ENCODE assay signal across 10 cellular contexts in the genomic region with DNA sequence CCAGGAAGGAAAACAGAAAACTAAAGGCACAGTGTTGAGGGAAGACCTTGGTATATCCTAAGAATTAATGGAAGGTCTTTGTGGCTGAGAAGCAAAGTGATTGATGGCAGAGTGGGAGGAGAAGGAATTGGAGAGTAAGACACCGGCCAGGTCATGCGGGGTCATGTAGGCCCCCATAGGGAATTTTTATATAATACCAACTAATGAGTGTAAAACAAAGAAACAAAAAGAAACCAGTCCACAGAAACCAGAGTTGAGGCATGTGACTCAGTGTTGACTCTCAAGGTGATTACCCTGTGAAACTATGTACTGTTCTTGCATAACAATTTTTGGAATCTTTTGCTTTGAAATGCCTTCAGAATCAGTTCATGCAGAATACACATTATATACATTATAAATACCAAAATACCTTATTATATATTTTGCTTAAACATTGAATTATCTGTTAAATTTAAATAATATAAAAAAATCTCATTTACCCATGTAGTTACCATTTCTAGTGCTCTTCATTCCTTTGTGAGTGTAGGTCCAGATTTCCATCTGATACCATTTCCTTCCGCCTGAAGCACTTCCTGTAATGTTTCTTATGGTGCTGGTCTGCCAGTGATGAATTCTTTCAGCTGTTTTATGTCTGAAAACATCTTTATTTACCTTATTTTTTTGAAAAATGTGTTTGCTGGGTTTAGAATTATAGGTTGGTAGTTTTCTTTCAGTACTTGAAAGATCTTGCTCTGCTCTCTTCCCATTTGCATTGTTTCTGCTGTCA. TPM values are rescaled to one million over a fixed set of nuclear protein-coding genes. Genes with fewer than 3 reads are reported as not detected.
DNase-seq lines count a peak whose midpoint lies in the region; ATAC-seq and TF ChIP-seq lines count a peak whose summit lies in the region.
"Had no signal": no experiment of that assay in that cellular context is flagged by ENCODE, and none has a peak within 500 bp of the region (broad histone marks: within the 10 kb centered on the region; RNA-seq: fewer than 3 reads in every experiment).

No MANE protein-coding gene starts in this region.

- no peak for ATAC-seq in GM21526 (IDR thresholded peaks at IDR 0.05; ENCODE audit: low FRiP score, unreplicated experiment)
- ATAC-seq in GM18873 (IDR thresholded peaks at IDR 0.05; ENCODE audit: low FRiP score, unreplicated experiment): no peak
- ATAC-seq: gastroesophageal sphincter had no signal

- intact Hi-C loops in mammary epithelial cell (cut with micrococcal nuclease): no loop called here

- H3K36me3 ChIP-seq in mammary epithelial cell (ENCODE audit: insufficient read depth, low read length): peaks cover 23% of the 10 kb centered on the region
- H3K36me3 ChIP-seq in osteoblast (ENCODE audit: insufficient read depth, low read length): peaks cover 23% of the 10 kb centered on the region

- H3K4me2 ChIP-seq in mammary epithelial cell (ENCODE audit: insufficient read depth, low read depth, low read length): peak overlapping the region; percentile 53
- peak overlapping the region; percentile 61 for H3K4me2 ChIP-seq in osteoblast (ENCODE audit: insufficient read depth, low read length)

- H3K9me3 ChIP-seq in mammary epithelial cell (replicated peaks; ENCODE audit: insufficient read depth, low read length) (peaks cover 4% of the 10 kb centered on the region), osteoblast (ENCODE audit: low read depth, low read length) (no peaks in the 10 kb centered on the region)

- CTCF ChIA-PET in mammary epithelial cell (lab: Charles Lee; ENCODE audit: low non-redundant PET): no interaction called here

- WGBS in mammary epithelial cell (ENCODE audit: low coverage, missing lambda C conversion rate): 13% methylated on average over 3 of the region's 3 CpGs

- DNase-seq in EH (ENCODE audit: low read depth) (peak; percentile 88), NCI-H226 (peak; percentile 88), mammary epithelial cell (peak; percentile 92), osteoblast (ENCODE audit: insufficient read length, low spot score, missing footprints) (peak; percentile 68), hippocampal formation (lab: John Stamatoyannopoulos, UW) (no peak)
- DNase-seq: activated effector memory CD4-positive, alpha-beta T cell treated with Interleukin-2 at 50 U/mL for 16 hours; NCI-H187 had no signal

- H3K27me3 ChIP-seq in mammary epithelial cell (ENCODE audit: insufficient read depth, low read length) (no peaks in the 10 kb centered on the region), osteoblast (ENCODE audit: insufficient read depth, low read length) (no peaks in the 10 kb centered on the region)
- H3K27me3 ChIP-seq: gastroesophageal sphincter had no signal

- no TSS peak for BruUV-seq in mammary epithelial cell (replicated peaks; lab: Mats Ljungman, UMichigan)

- H4K20me1 ChIP-seq in mammary epithelial cell (ENCODE audit: insufficient read depth, low read length) (no peaks in the 10 kb centered on the region), osteoblast (ENCODE audit: insufficient read depth, low read length) (no peaks in the 10 kb centered on the region)

- H3K9ac ChIP-seq in mammary epithelial cell (ENCODE audit: insufficient read depth, low read length): peak overlapping the region; percentile 53

- peak overlapping the region; percentile 98 for H3K27ac ChIP-seq in mammary epithelial cell (ENCODE audit: insufficient read depth, low read depth, low read length)
- H3K27ac ChIP-seq in osteoblast (ENCODE audit: low read depth, low read length): peak overlapping the region; percentile 77
- H3K27ac ChIP-seq: gastroesophageal sphincter had no signal

- H3K4me1 ChIP-seq in mammary epithelial cell (ENCODE audit: insufficient read depth, low read length) (peaks cover 62% of the 10 kb centered on the region), osteoblast (ENCODE audit: insufficient read depth, low read length) (peaks cover 35% of the 10 kb centered on the region)

- TF ChIP-seq CTCF in mammary epithelial cell (conservative IDR thresholded peaks at IDR 0.05 in 1 of 2, IDR thresholded peaks at IDR 0.05 in 1 of 2; ENCODE audit: extremely low read depth in 1 of 2, insufficient read depth in 1 of 2, low read depth in 1 of 2, low read length in 2 of 2): no peak
- no peak for TF ChIP-seq CTCF in osteoblast (IDR thresholded peaks at IDR 0.05; ENCODE audit: extremely low read depth, low read depth, low read length)

- peak overlapping the region in 1 of 3 experiments; percentile 20 for H3K4me3 ChIP-seq in mammary epithelial cell (replicated peaks in 1 of 3; ENCODE audit: insufficient read depth in 1 of 3, low read depth in 2 of 3, low read length in 3 of 3)
- H3K4me3 ChIP-seq in osteoblast (ENCODE audit: insufficient read depth, low read length): peak overlapping the region; percentile 1
- H3K4me3 ChIP-seq: gastroesophageal sphincter had no signal

- no peak overlapping the region for H2AFZ ChIP-seq in mammary epithelial cell (ENCODE audit: low read depth, low read length)
- H2AFZ ChIP-seq in osteoblast (ENCODE audit: low read length): no peak overlapping the region

- peaks cover 85% of the 10 kb centered on the region for H3K79me2 ChIP-seq in mammary epithelial cell (ENCODE audit: insufficient read depth, low read length)
- peaks cover 76% of the 10 kb centered on the region for H3K79me2 ChIP-seq in osteoblast (ENCODE audit: insufficient read depth, low read length)

- in situ Hi-C loops in mammary epithelial cell (cut with MboI; ENCODE audit: low sequenced_read_pairs in 2 of 2): no loop called here

- dilution Hi-C loops in mammary epithelial cell (cut with HindIII; ENCODE audit: low sequenced_read_pairs): no loop called here

RNA-seq across cellular contexts. Expression of a gene that starts 8.6 kb away (rescaled TPM):
- 100 to 1,000 TPM in 1 of 2 donors, 10 to 100 TPM in 1; 89.8 to 257 TPM for total RNA-seq in mammary epithelial cell
- 37.2 TPM for polyA plus RNA-seq in mammary epithelial cell
- 51.4 TPM for polyA minus RNA-seq in mammary epithelial cell
- 124 and 136 TPM in 2 replicates for total RNA-seq in osteoblast

RNA-seq across cellular contexts. Expression of a gene that starts 49.4 kb away (rescaled TPM):
- total RNA-seq in mammary epithelial cell: under 1 TPM in 1 of 2 donors, not detected in 1; under 0.01 TPM
- 0.05 TPM for polyA plus RNA-seq in mammary epithelial cell
- not detected for polyA minus RNA-seq in mammary epithelial cell
- total RNA-seq in osteoblast: not detected in 2 replicates

Comparison
In these comparisons a context has a peak if more than half of its experiments do, and no peak if none do; other contexts are left out.
1. DNase-seq: peak in EH (single experiment), NCI-H226 (single experiment), mammary epithelial cell (single experiment) and osteoblast (single experiment); none in hippocampal formation (0 of 2).